In the genomic region with DNA sequence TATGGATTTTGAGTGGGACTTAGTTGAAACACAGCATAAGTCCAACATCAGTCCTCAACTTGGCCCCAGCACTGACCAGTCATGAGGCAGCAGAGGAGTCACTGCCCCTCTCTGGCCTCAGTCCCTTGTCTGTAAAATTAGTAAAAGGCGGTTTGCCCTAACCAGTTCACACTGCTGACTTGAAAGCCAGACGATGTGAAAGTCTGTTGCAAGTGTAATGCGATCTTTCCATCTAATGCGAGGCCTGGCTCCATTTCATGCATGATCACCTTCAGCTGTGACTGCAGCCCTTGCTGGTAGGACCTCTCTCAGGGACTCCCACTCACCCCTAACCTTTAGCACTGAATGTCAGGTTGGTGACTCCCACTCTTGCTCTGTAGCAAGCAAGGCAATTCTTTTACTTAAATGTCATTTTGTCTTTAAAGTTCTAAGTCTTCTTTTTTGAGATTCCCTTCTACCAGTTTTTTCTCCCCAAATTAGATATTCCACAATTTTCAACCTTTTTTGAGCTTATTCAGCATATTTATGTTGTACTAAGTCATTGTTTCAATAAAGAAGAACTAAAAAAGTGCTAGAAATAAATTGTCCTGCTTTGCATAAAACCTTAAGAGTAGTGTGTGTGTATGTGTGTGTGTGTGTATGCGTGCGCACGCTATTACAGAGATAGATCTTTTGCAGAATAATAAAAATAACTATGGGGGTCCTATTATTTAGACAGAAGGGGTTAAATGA, we compare ENCODE assay signal across 21 cellular contexts.
A peak's percentile ranks its signal among the peaks of the same experiment; 100 is the strongest.
DNase-seq lines count a peak whose midpoint lies in the region; ATAC-seq and TF ChIP-seq lines count a peak whose summit lies in the region.
"Had no signal": no experiment of that assay in that cellular context is flagged by ENCODE, and none has a peak within 500 bp of the region (broad histone marks: within the 10 kb centered on the region; RNA-seq: fewer than 3 reads in every experiment).

No MANE protein-coding gene starts in this region.

- H3K9ac ChIP-seq in GM23248, result no peak overlapping the region

- no peak overlapping the region for H2AFZ ChIP-seq in GM23248

- in situ Hi-C loops in GM23248 (cut with MboI), result no loop called here

- no peaks in the 10 kb centered on the region for H3K27me3 ChIP-seq in GM23248 (replicated peaks; ENCODE audit: insufficient read depth)
- H3K27me3 ChIP-seq in psoas muscle (ENCODE audit: insufficient read depth in 3 of 3, low read length in 2 of 3), result no peaks in the 10 kb centered on the region
- H3K27me3 ChIP-seq: ascending aorta, ovary had no signal

- no peak overlapping the region for H3K27ac ChIP-seq in GM23248
- peak overlapping the region; percentile 74 for H3K27ac ChIP-seq in psoas muscle
- H3K27ac ChIP-seq: ascending aorta, ovary, WERI-Rb-1 had no signal

- no peak overlapping the region for H3K4me3 ChIP-seq in GM23248
- H3K4me3 ChIP-seq in psoas muscle, result peak overlapping the region; percentile 51
- H3K4me3 ChIP-seq: ascending aorta, ovary had no signal

- ATAC-seq in psoas muscle (peak; percentile 80 to 93 (median 86)), left lobe of liver (no peak)
- ATAC-seq: activated T-helper 17 cell treated with anti-CD3 and anti-CD28 coated beads, Interleukin-2, amount 50 U/mL, for 72 hours; HCT116; sciatic nerve; stimulated activated effector memory CD8-positive, alpha-beta T cell treated with anti-CD3 and anti-CD28 coated beads, Interleukin-12 subunit alpha, Interleukin-12 subunit beta, amount 100 ng/mL, for 72 hours had no signal

- whole genome bisulfite sequencing in GM23248 (ENCODE audit: low coverage in 1 of 2, low lambda C conversion rate in 2 of 2, missing lambda C conversion rate in 2 of 2), 2 experiments, result 76 to 77% methylated on average over 7 of the region's 7 CpGs
- 45 to 58% (median 53%) methylated on average over 7 of the region's 7 CpGs for WGBS in psoas muscle, 3 donors

- H3K79me2 ChIP-seq in GM23248 (ENCODE audit: insufficient read depth), result no peaks in the 10 kb centered on the region

- intact Hi-C loops in psoas muscle (cut with DNase I), result no loop called here

- H3K4me1 ChIP-seq in GM23248 (ENCODE audit: insufficient read depth) (peaks cover 11% of the 10 kb centered on the region; the same call in 1 of the 2 replicates), psoas muscle (peaks cover 15% of the 10 kb centered on the region)
- H3K4me1 ChIP-seq: ascending aorta had no signal

- H3K4me2 ChIP-seq in GM23248 (ENCODE audit: unreplicated experiment), result no peak overlapping the region

- H3K36me3 ChIP-seq in GM23248 (ENCODE audit: low read depth) (no peaks in the 10 kb centered on the region), psoas muscle (ENCODE audit: insufficient read depth in 1 of 2, low read depth in 1 of 2) (no peaks in the 10 kb centered on the region)
- H3K36me3 ChIP-seq: ascending aorta, ovary, WERI-Rb-1 had no signal

- H4K20me1 ChIP-seq in GM23248 (ENCODE audit: insufficient read depth), result no peaks in the 10 kb centered on the region

- no peaks in the 10 kb centered on the region for H3K9me3 ChIP-seq in GM23248 (ENCODE audit: low read depth)
- H3K9me3 ChIP-seq in psoas muscle, result no peaks in the 10 kb centered on the region
- H3K9me3 ChIP-seq: ascending aorta, ovary had no signal

- H3F3A ChIP-seq in GM23248 (ENCODE audit: insufficient read depth), result peaks cover 7% of the 10 kb centered on the region; the same call in 1 of the 2 replicates

- no peaks in the 10 kb centered on the region for H3K9me2 ChIP-seq in GM23248 (ENCODE audit: insufficient read depth)

- no peak for TF ChIP-seq CTCF in psoas muscle (IDR thresholded peaks at IDR 0.05)

- DNase-seq in GM23248, result peak; percentile 2
- DNase-seq in NCI-H524 (lab: John Stamatoyannopoulos, UW), result peak; percentile 79 to 90
- peak; percentile 65 for DNase-seq in fibroblast of gingiva (ENCODE audit: low read depth)
- peak; percentile 24 to 48 for DNase-seq in psoas muscle
- DNase-seq in activated CD4-positive, alpha-beta T cell treated with anti-CD3 and anti-CD28 coated beads for 48 hours, result no peak
- DNase-seq in midbrain (lab: John Stamatoyannopoulos, UW), result no peak
- DNase-seq in left lobe of liver (ENCODE audit: low spot score), result no peak
- DNase-seq: effector memory CD4-positive, alpha-beta T cell; KG1; kidney; MV-4-11; NCI-H1930; NCI-H446; ovary; stimulated activated CD4-positive, alpha-beta T cell treated with anti-CD3 and anti-CD28 coated beads, Interleukin-1b, Interleukin-23, amount 100 ng/mL, for 48 hours; WERI-Rb-1 had no signal

Comparison
In these comparisons a context has a peak if more than half of its experiments do, and no peak if none do; other contexts are left out.
1. DNase-seq: peak in GM23248 (single experiment), NCI-H524 (2 of 2), fibroblast of gingiva (single experiment) and psoas muscle (2 of 2); none in activated CD4-positive, alpha-beta T cell treated with anti-CD3 and anti-CD28 coated beads for 48 hours (single experiment), midbrain (single experiment) and left lobe of liver (single experiment).